ENCODE assay signal across 14 cellular contexts in the genomic region with DNA sequence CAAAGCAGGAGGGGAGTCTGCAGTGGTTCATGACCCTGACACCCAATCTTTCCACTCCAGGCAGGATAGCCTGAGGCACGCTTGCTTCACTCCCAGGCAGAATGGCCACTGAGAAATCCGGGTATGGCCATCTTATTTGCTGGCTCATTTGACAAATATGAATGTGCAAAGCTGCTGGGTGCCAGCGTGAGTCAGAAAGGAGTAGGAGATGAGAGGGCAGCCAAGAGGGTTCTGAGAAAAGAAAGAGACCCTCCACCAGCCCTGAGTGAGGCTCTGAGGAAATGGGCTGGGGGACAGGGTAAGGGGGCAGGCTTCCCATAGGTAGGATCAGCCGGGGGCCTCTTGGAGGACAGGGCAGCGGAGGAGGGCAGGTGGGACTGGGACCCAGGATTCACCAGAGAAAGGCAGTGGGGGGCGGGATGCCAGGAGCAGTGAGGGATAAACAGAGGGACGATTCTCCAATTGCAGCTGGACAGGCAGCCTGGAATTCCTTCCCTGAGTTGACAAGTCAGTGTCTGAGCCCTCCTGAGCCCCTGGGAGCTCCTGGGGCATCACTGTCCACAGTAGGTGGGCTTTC. TPM values are rescaled to one million over a fixed set of nuclear protein-coding genes. Genes with fewer than 3 reads are reported as not detected.
A peak's percentile ranks its signal among the peaks of the same experiment; 100 is the strongest.
DNase-seq lines count a peak whose midpoint lies in the region; ATAC-seq and TF ChIP-seq lines count a peak whose summit lies in the region.
"Had no signal": no experiment of that assay in that cellular context is flagged by ENCODE, and none has a peak within 500 bp of the region (broad histone marks: within the 10 kb centered on the region; RNA-seq: fewer than 3 reads in every experiment).

No MANE protein-coding gene starts in this region.

- no peaks in the 10 kb centered on the region for H3K9me3 ChIP-seq in gastrocnemius medialis
- H3K9me3 ChIP-seq in esophagus squamous epithelium, result no peaks in the 10 kb centered on the region
- no peaks in the 10 kb centered on the region for H3K9me3 ChIP-seq in left lung
- H3K9me3 ChIP-seq: suprapubic skin had no signal

- in situ Hi-C loops in gastrocnemius medialis (cut with MboI; ENCODE audit: low sequenced_read_pairs in 4 of 4), result loop anchor here in 1 of 4 donors (25.0 kb wide), 1 partner anchor 388 kb away; no protein-coding TSS in a partner anchor

- POLR2A ChIA-PET in RWPE1 (lab: Yijun Ruan, JAX; ENCODE audit: low non-redundant PET), result no interaction called here

- peak; percentile 96 for DNase-seq in EH (ENCODE audit: low read depth)
- peak; percentile 89 for DNase-seq in RWPE1 (ENCODE audit: low spot score)
- DNase-seq in fibroblast of peridontal ligament (ENCODE audit: extremely low read depth), result peak; percentile 74
- no peak for DNase-seq in gastrocnemius medialis
- no peak for DNase-seq in NCI-H510A treated with DMSO at 0.1 percent for 48 hours (lab: John Stamatoyannopoulos, UW)
- no peak for DNase-seq in esophagus squamous epithelium (lab: John Stamatoyannopoulos, UW)
- no peak for DNase-seq in left lung
- DNase-seq: activated CD4-positive, CD25-positive, alpha-beta regulatory T cell; activated naive CD4-positive, alpha-beta T cell treated with anti-CD3 and anti-CD28 coated beads, Interleukin-2, amount 50 U/mL, for 16 hours; Calu3; midbrain; NCI-H1092 had no signal

- H3K4me3 ChIP-seq in gastrocnemius medialis (no peak overlapping the region), esophagus squamous epithelium (no peak overlapping the region), left lung (no peak overlapping the region)
- H3K4me3 ChIP-seq: suprapubic skin had no signal

- WGBS in esophagus squamous epithelium, 2 donors, result 60 to 61% methylated on average over 5 to 7 of the region's 7 CpGs

- TF ChIP-seq CTCF in RWPE1 (conservative IDR thresholded peaks at IDR 0.05; ENCODE audit: low read depth) (no peak), gastrocnemius medialis (IDR thresholded peaks at IDR 0.05 in 4 of 5, conservative IDR thresholded peaks at IDR 0.05 in 1 of 5) (no peak), esophagus squamous epithelium (IDR thresholded peaks at IDR 0.05) (no peak), left lung (IDR thresholded peaks at IDR 0.05) (no peak)

- H3K4me1 ChIP-seq in gastrocnemius medialis (peaks cover 32 to 34% of the 10 kb centered on the region in 2 donors), esophagus squamous epithelium (peaks cover 0 to 41% (median 26%) of the 10 kb centered on the region in 3 donors), left lung (no peaks in the 10 kb centered on the region)

- H3K36me3 ChIP-seq in gastrocnemius medialis (no peaks in the 10 kb centered on the region), esophagus squamous epithelium (no peaks in the 10 kb centered on the region), left lung (no peaks in the 10 kb centered on the region)
- H3K36me3 ChIP-seq: suprapubic skin had no signal

- TF ChIP-seq POLR2A in gastrocnemius medialis (IDR thresholded peaks at IDR 0.05), result no peak
- no peak for TF ChIP-seq POLR2A in esophagus squamous epithelium (IDR thresholded peaks at IDR 0.05)

- intact Hi-C loops in gastrocnemius medialis (cut with DNase I; ENCODE audit: low total_unique reads) (no loop called here), esophagus squamous epithelium (cut with DNase I) (no loop called here), left lung (cut with DNase I) (no loop called here)

- ATAC-seq in gastrocnemius medialis, result peak; percentile 46 to 62
- no peak for ATAC-seq in HG03565 (IDR thresholded peaks at IDR 0.05; ENCODE audit: unreplicated experiment)
- no peak for ATAC-seq in left lung

- CTCF ChIA-PET in RWPE1 (lab: Yijun Ruan, JAX), result no interaction called here

- H3K27me3 ChIP-seq in gastrocnemius medialis, result no peaks in the 10 kb centered on the region
- H3K27me3 ChIP-seq in esophagus squamous epithelium, result peaks cover 0 to 6% (median 0%) of the 10 kb centered on the region in 4 donors
- H3K27me3 ChIP-seq in left lung, result peaks cover 0 to 6% of the 10 kb centered on the region in 2 donors

- H3K27ac ChIP-seq in RWPE1, result peak overlapping the region; percentile 100
- H3K27ac ChIP-seq in gastrocnemius medialis, result peak overlapping the region; percentile 1 to 62 (median 42)
- peak overlapping the region in 1 of 4 donors; percentile 10 for H3K27ac ChIP-seq in esophagus squamous epithelium
- no peak overlapping the region for H3K27ac ChIP-seq in left lung
- H3K27ac ChIP-seq: suprapubic skin had no signal

RNA-seq across cellular contexts. Expression of a gene that starts 15.2 kb away (rescaled TPM):
- total RNA-seq in gastrocnemius medialis, result 100 to 1,000 TPM in 1 of 4 donors, 10 to 100 TPM in 3; 28.7 to 168 (median 71.8) TPM
- total RNA-seq in esophagus squamous epithelium, result 10 to 100 TPM in 1 of 4 donors, 1 to 10 TPM in 2, under 1 TPM in 1; 0.76 to 11.3 (median 4.0) TPM
- total RNA-seq in left lung, result 1 to 10 TPM; 7.0 to 8.6 TPM

Comparison
In these comparisons a context has a peak if more than half of its experiments do, and no peak if none do; other contexts are left out.
1. DNase-seq: peak in EH (single experiment), RWPE1 (single experiment) and fibroblast of peridontal ligament (single experiment); none in gastrocnemius medialis (0 of 2), NCI-H510A treated with DMSO at 0.1 percent for 48 hours (single experiment), esophagus squamous epithelium (single experiment) and left lung (0 of 2).
2. H3K27ac ChIP-seq: peak in RWPE1 (single experiment) and gastrocnemius medialis (4 of 4); none in left lung (0 of 2).
3. ATAC-seq: peak in gastrocnemius medialis (2 of 2); none in HG03565 (single experiment) and left lung (single experiment).